29 cellular contexts compared by ENCODE assay signal in genomic region chr9:6489099-6489498, GRCh38.
"Had no signal": no experiment of that assay in that cellular context is flagged by ENCODE, and none has a peak within 500 bp of the region (broad histone marks: within the 10 kb centered on the region; RNA-seq: fewer than 3 reads in every experiment).

No MANE protein-coding gene starts in this region.

- H3K27me3 ChIP-seq: neural progenitor cell, pancreas, spleen, suprapubic skin, testis, tibial artery, transverse colon, upper lobe of right lung, uterus had no signal

- DNase-seq: natural killer cell; occipital lobe; pancreas; psoas muscle; right cardiac atrium; spleen; stimulated activated CD4-positive, alpha-beta T cell treated with anti-CD3 and anti-CD28 coated beads, Interleukin-12 subunit alpha, Interleukin-12 subunit beta, amount 100 ng/mL, for 4 hours; stimulated activated CD4-positive, alpha-beta T cell treated with anti-CD3 and anti-CD28 coated beads, Interleukin-1b, Interleukin-23, amount 100 ng/mL, for 48 hours; stimulated activated CD4-positive, alpha-beta T cell treated with anti-CD3 and anti-CD28 coated beads, Interleukin-4, amount 100 ng/mL, for 1 hour; stimulated activated CD4-positive, alpha-beta T cell treated with anti-CD3 and anti-CD28 coated beads, Interleukin-4, amount 100 ng/mL, for 4 hours; stimulated activated CD8-positive, alpha-beta memory T cell treated with anti-CD3 and anti-CD28 coated beads, Interleukin-4, amount 100 ng/mL, for 48 hours; stimulated activated naive CD4-positive, alpha-beta T cell; stimulated activated naive CD8-positive, alpha-beta T cell treated with anti-CD3 and anti-CD28 coated beads, Interleukin-15, amount 100 ng/mL, for 72 hours; stimulated activated naive CD8-positive, alpha-beta T cell treated with anti-CD3 and anti-CD28 coated beads, Interleukin-15, Interleukin-2, amounts not matched to agents 100 U/mL and 50 U/mL, for 24 hours; substantia nigra; testis; tibial artery; transverse colon; upper lobe of right lung; uterus had no signal

- H3K4me2 ChIP-seq: neural progenitor cell, smooth muscle cell had no signal

- H3K4me1 Mint-ChIP-seq: nephron; neural progenitor cell; stimulated activated memory B cell treated with anti-CD40 and anti-IgM and Interleukin-4, amounts not matched to agents 10 μg/mL and 1 μg/mL and 100 μg/mL, for 72 hours had no signal

- H3K36me3 Mint-ChIP-seq: natural killer cell had no signal

- H3K4me1 ChIP-seq: neural progenitor cell, pancreas, psoas muscle, spleen, suprapubic skin, testis, tibial artery, transverse colon, upper lobe of right lung, uterus had no signal

- H3K4me3 ChIP-seq: neural progenitor cell, pancreas, psoas muscle, skin epidermis, smooth muscle cell, spleen, suprapubic skin, testis, tibial artery, transverse colon, upper lobe of right lung, uterus had no signal

- H3K4me3 Mint-ChIP-seq: naive thymus-derived CD4-positive, alpha-beta T cell; natural killer cell; nephron; neural progenitor cell; stimulated activated memory B cell treated with anti-CD40 and anti-IgM and Interleukin-4, amounts not matched to agents 10 μg/mL and 1 μg/mL and 100 μg/mL, for 72 hours; stimulated activated naive CD8-positive, alpha-beta T cell treated with anti-CD3 and anti-CD28 coated beads, Interleukin-15, amount 100 ng/mL, for 72 hours; type B pancreatic cell had no signal

- H2AFZ ChIP-seq: neural progenitor cell had no signal

- FAIRE-seq: pancreas had no signal

- H3K36me3 ChIP-seq: uterus had no signal

- H3K27ac ChIP-seq: neural progenitor cell, pancreas, psoas muscle, skin epidermis, spleen, suprapubic skin, testis, tibial artery, transverse colon, upper lobe of right lung, uterus had no signal

- H3K9me3 ChIP-seq: pancreas, psoas muscle, spleen, suprapubic skin, testis, tibial artery, transverse colon, upper lobe of right lung, uterus had no signal

- H3K27me3 Mint-ChIP-seq: naive thymus-derived CD4-positive, alpha-beta T cell; stimulated activated memory B cell treated with anti-CD40 and anti-IgM and Interleukin-4, amounts not matched to agents 10 μg/mL and 1 μg/mL and 100 μg/mL, for 72 hours; stimulated activated naive CD8-positive, alpha-beta T cell treated with anti-CD3 and anti-CD28 coated beads, Interleukin-15, amount 100 ng/mL, for 72 hours; type B pancreatic cell had no signal

- ATAC-seq: naive thymus-derived CD4-positive, alpha-beta T cell; natural killer cell; pancreas; psoas muscle; right cardiac atrium; sciatic nerve; stimulated activated memory B cell treated with anti-CD40 and anti-IgM and Interleukin-4, amounts not matched to agents 10 μg/mL and 1 μg/mL and 100 μg/mL, for 72 hours; stimulated activated naive CD8-positive, alpha-beta T cell treated with anti-CD3 and anti-CD28 coated beads, Interleukin-15, amount 100 ng/mL, for 72 hours; stimulated activated naive CD8-positive, alpha-beta T cell treated with anti-CD3 and anti-CD28 coated beads, Interleukin-15, Interleukin-2, amounts not matched to agents 100 U/mL and 50 U/mL, for 24 hours; upper lobe of right lung had no signal

- H3K27ac Mint-ChIP-seq: natural killer cell; nephron; neural progenitor cell; stimulated activated memory B cell treated with anti-CD40 and anti-IgM and Interleukin-4, amounts not matched to agents 10 μg/mL and 1 μg/mL and 100 μg/mL, for 72 hours; type B pancreatic cell had no signal

- H3K9me3 Mint-ChIP-seq: naive thymus-derived CD4-positive, alpha-beta T cell; natural killer cell; nephron; neural progenitor cell; stimulated activated memory B cell treated with anti-CD40 and anti-IgM and Interleukin-4, amounts not matched to agents 10 μg/mL and 1 μg/mL and 100 μg/mL, for 72 hours; stimulated activated naive CD8-positive, alpha-beta T cell treated with anti-CD3 and anti-CD28 coated beads, Interleukin-15, amount 100 ng/mL, for 72 hours; type B pancreatic cell had no signal

- H3K9ac ChIP-seq: neural progenitor cell had no signal
